Comparison of ENCODE assay signal across 8 cellular contexts in the genomic region with DNA sequence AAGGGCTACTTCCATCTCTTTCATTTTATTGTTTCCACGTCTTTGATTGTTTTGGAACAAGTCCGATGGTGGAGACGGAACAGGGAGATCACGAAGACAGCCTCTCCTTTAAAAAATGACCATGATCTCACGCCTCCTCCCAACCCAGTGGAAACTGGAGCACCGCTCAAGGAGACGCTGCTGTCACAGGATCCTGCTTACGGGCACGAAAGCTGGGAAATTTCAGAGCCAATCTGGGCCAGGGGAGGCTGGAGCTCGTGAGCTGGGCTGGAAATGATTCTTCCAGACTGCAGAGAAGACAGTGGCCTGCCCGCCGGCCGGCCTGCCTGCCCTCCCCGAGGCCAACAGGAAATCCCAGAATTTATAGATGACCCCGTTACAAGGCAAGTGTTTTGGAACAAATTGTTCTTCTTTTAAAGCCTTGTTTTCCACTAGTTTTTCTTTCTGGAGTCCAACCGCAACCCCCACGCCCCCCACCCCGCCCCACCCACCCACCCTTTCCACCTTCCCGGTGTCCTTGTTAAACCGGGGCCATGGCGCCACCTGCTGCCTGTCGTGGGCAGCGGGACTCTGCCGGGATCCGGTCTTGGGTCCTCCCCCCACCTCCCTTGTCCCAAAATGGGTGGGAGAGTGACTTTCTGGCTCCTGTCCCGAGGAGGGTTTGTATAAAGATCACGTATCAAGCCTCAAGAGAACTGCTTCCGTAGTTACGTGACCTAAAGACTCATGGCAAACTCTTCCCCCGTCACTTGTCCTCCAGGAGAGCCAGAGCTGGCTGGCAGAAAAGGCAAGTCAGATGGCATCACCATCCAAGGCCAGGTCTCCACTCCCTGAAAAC. TPM values are rescaled to one million over a fixed set of nuclear protein-coding genes. Genes with fewer than 3 reads are reported as not detected.
A peak's percentile ranks its signal among the peaks of the same experiment; 100 is the strongest.
DNase-seq lines count a peak whose midpoint lies in the region; ATAC-seq and TF ChIP-seq lines count a peak whose summit lies in the region.

No MANE protein-coding gene starts in this region.

- H3K27ac Mint-ChIP-seq in neural crest cell (ENCODE audit: unreplicated experiment): no peak overlapping the region
- H3K27ac Mint-ChIP-seq in stimulated activated naive CD8-positive, alpha-beta T cell treated with anti-CD3 and anti-CD28 coated beads, Interleukin-15, Interleukin-2, amounts not matched to agents 100 ng/mL and 50 ng/mL, for 24 hours: peak overlapping the region; percentile 31

- no peak for ATAC-seq in HG02870 (IDR thresholded peaks at IDR 0.05; ENCODE audit: unreplicated experiment)

- peak; percentile 71 for TF ChIP-seq CTCF in neural crest cell (conservative IDR thresholded peaks at IDR 0.05)

- H3K4me3 Mint-ChIP-seq in neural crest cell: peak overlapping the region; percentile 41
- H3K4me3 Mint-ChIP-seq in stimulated activated naive CD8-positive, alpha-beta T cell treated with anti-CD3 and anti-CD28 coated beads, Interleukin-15, Interleukin-2, amounts not matched to agents 100 ng/mL and 50 ng/mL, for 24 hours: no peak overlapping the region

- DNase-seq in NCI-H510A (lab: John Stamatoyannopoulos, UW): peak; percentile 29
- no peak for DNase-seq in NCI-H510A treated with DMSO at 0.1 percent for 48 hours (lab: John Stamatoyannopoulos, UW)
- DNase-seq in OCI-M1 (lab: John Stamatoyannopoulos, UW): peak; percentile 80
- DNase-seq in activated T-helper 9 cell treated with anti-CD3 and anti-CD28 coated beads, Interleukin-2, amount 50 U/mL, for 16 hours (ENCODE audit: low read depth): peak; percentile 47
- peak; percentile 78 for DNase-seq in fibroblast of the conjunctiva (ENCODE audit: low read depth)
- peak; percentile 73 for DNase-seq in neural crest cell (ENCODE audit: low read depth, low spot score)

- no peaks in the 10 kb centered on the region for H3K9me3 Mint-ChIP-seq in neural crest cell
- H3K9me3 Mint-ChIP-seq in stimulated activated naive CD8-positive, alpha-beta T cell treated with anti-CD3 and anti-CD28 coated beads, Interleukin-15, Interleukin-2, amounts not matched to agents 100 ng/mL and 50 ng/mL, for 24 hours: no peaks in the 10 kb centered on the region

- peaks cover 39% of the 10 kb centered on the region for H3K4me1 Mint-ChIP-seq in neural crest cell
- peaks cover 32% of the 10 kb centered on the region for H3K4me1 Mint-ChIP-seq in stimulated activated naive CD8-positive, alpha-beta T cell treated with anti-CD3 and anti-CD28 coated beads, Interleukin-15, Interleukin-2, amounts not matched to agents 100 ng/mL and 50 ng/mL, for 24 hours (ENCODE audit: low read depth)

- H3K27me3 Mint-ChIP-seq in neural crest cell (ENCODE audit: low read depth): no peaks in the 10 kb centered on the region
- H3K27me3 Mint-ChIP-seq in stimulated activated naive CD8-positive, alpha-beta T cell treated with anti-CD3 and anti-CD28 coated beads, Interleukin-15, Interleukin-2, amounts not matched to agents 100 ng/mL and 50 ng/mL, for 24 hours: no peaks in the 10 kb centered on the region

- no peaks in the 10 kb centered on the region for H3K36me3 Mint-ChIP-seq in neural crest cell (ENCODE audit: low read depth)
- H3K36me3 Mint-ChIP-seq in stimulated activated naive CD8-positive, alpha-beta T cell treated with anti-CD3 and anti-CD28 coated beads, Interleukin-15, Interleukin-2, amounts not matched to agents 100 ng/mL and 50 ng/mL, for 24 hours (ENCODE audit: low read depth): no peaks in the 10 kb centered on the region

RNA-seq across cellular contexts. Expression of a gene that starts 40.3 kb away (rescaled TPM):
- total RNA-seq in neural crest cell: 0.82 TPM in 1 of 2 replicates, not detected in the other
